In the genomic region with DNA sequence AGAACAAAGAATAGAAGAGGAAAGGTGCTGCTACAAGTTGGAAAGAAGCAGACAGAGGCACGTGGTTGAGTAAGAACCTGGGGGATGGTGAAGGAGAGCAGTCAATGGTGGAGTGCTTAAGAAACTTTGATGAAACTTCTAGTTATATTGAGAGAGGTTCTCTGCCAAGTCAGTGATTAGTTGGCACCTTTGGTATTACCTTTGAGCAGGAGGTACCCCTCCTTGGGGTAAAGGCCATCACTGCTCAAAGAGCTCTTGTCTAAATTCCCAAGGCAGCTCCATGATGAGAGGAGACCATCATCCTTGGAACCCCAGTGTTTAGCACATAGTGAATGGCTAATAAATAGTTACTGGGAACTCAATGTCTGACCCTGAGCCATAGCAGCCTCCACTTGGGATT, we compare ENCODE assay signal across 14 cellular contexts. TPM values are rescaled to one million over a fixed set of nuclear protein-coding genes. Genes with fewer than 3 reads are reported as not detected.
DNase-seq lines count a peak whose midpoint lies in the region; ATAC-seq, FAIRE-seq and TF ChIP-seq lines count a peak whose summit lies in the region.
"Had no signal": no experiment of that assay in that cellular context is flagged by ENCODE, and none has a peak within 500 bp of the region (broad histone marks: within the 10 kb centered on the region; RNA-seq: fewer than 3 reads in every experiment).

No MANE protein-coding gene starts in this region.

- no peak overlapping the region for H4K8ac ChIP-seq in H9 (replicated peaks; ENCODE audit: insufficient read length, low read depth, low read length)

- CTCF ChIA-PET in activated CD8-positive, alpha-beta memory T cell treated with anti-CD3 and anti-CD28 coated beads, Interleukin-2, amount 10 ng/mL, durations not matched to agents 7 days and 5 days (lab: Charles Lee) = no interaction called here

- no peak for DNase-seq in H9
- DNase-seq in bronchial epithelial cell (ENCODE audit: low read depth) = no peak
- DNase-seq in activated CD8-positive, alpha-beta memory T cell treated with anti-CD3 and anti-CD28 coated beads, Interleukin-2, amount 10 ng/mL, durations not matched to agents 7 days and 5 days = no peak
- no peak for DNase-seq in NCI-H345 treated with DMSO at 0.1 percent for 48 hours (lab: John Stamatoyannopoulos, UW; ENCODE audit: unreplicated experiment)
- DNase-seq in activated naive CD4-positive, alpha-beta T cell treated with Interleukin-2 at 50 U/mL for 16 hours = no peak
- DNase-seq: Caco-2; CD8-positive, alpha-beta memory T cell; GM23248 had no signal

- H3K27me3 Mint-ChIP-seq in H9 (ENCODE audit: low read depth) (peaks cover 12% of the 10 kb centered on the region), nephron (ENCODE audit: low read depth) (peaks cover 19% of the 10 kb centered on the region)
- peaks cover 51% of the 10 kb centered on the region for H3K27me3 Mint-ChIP-seq in activated CD8-positive, alpha-beta memory T cell treated with anti-CD3 and anti-CD28 coated beads, Interleukin-2, amount 10 ng/mL, durations not matched to agents 7 days and 5 days

- no peaks in the 10 kb centered on the region for H3K36me3 ChIP-seq in bronchial epithelial cell (ENCODE audit: control insufficient read depth, insufficient read depth, low read length)
- H3K36me3 ChIP-seq: HAP-1 had no signal

- no CpG with 5 or more reads among the region's 1 CpG for WGBS in H9 (ENCODE audit: extremely low coverage, insufficient read length, low lambda C conversion rate)

- no peak overlapping the region for H3K9ac ChIP-seq in H9 (ENCODE audit: extremely low read depth, insufficient read length, low read length)
- H3K9ac ChIP-seq: GM23248 had no signal

- H3K4me1 Mint-ChIP-seq in H9 (peaks cover 42 to 44% of the 10 kb centered on the region in 2 experiments), nephron (peaks cover 34% of the 10 kb centered on the region)
- peaks cover 21% of the 10 kb centered on the region for H3K4me1 Mint-ChIP-seq in activated CD8-positive, alpha-beta memory T cell treated with anti-CD3 and anti-CD28 coated beads, Interleukin-2, amount 10 ng/mL, durations not matched to agents 7 days and 5 days

- TF ChIP-seq CTCF in H9 (conservative IDR thresholded peaks at IDR 0.05) = no peak
- TF ChIP-seq CTCF in bronchial epithelial cell (IDR thresholded peaks at IDR 0.05; ENCODE audit: insufficient read depth, low read length, severe bottlenecking) = no peak
- TF ChIP-seq CTCF in nephron (IDR thresholded peaks at IDR 0.05; ENCODE audit: unreplicated experiment in 3 of 3) = no peak

- H3K4ac ChIP-seq in H9 (ENCODE audit: low read depth, low read length) = no peak overlapping the region

- H3K18ac ChIP-seq in H9 (ENCODE audit: insufficient read length, low read depth, low read length) = no peak overlapping the region

- no peak overlapping the region for H2BK12ac ChIP-seq in H9 (ENCODE audit: insufficient read length, low read depth, low read length)

- no peaks in the 10 kb centered on the region for H3K79me1 ChIP-seq in H9 (ENCODE audit: insufficient read depth, low read depth, low read length, poor library complexity, severe bottlenecking)

- no peak overlapping the region for H3K56ac ChIP-seq in H9 (ENCODE audit: insufficient read length, low read depth, low read length)

- H3K27me3 ChIP-seq in H9 (ENCODE audit: insufficient read depth, low read length) (peaks cover 4% of the 10 kb centered on the region; the same call in 1 of the 2 replicates), bronchial epithelial cell (ENCODE audit: control insufficient read depth, insufficient read depth, low read length) (no peaks in the 10 kb centered on the region)

- no peak overlapping the region for H2AK5ac ChIP-seq in H9 (ENCODE audit: insufficient read length, low read length)

- H4K5ac ChIP-seq in H9 (ENCODE audit: insufficient read length, low read depth, low read length) = no peak overlapping the region

- no peak overlapping the region for H4K91ac ChIP-seq in H9 (ENCODE audit: insufficient read length, low read depth, low read length)

- no peak overlapping the region for H2AFZ ChIP-seq in H9 (ENCODE audit: low read length)
- H2AFZ ChIP-seq: GM23248 had no signal

- H3K4me3 ChIP-seq in bronchial epithelial cell (ENCODE audit: low read depth, low read length) = no peak overlapping the region
- H3K4me3 ChIP-seq: A549, GM23248, HAP-1 had no signal

- no peak overlapping the region for H3K27ac ChIP-seq in H9 (ENCODE audit: insufficient read length, low read depth, low read length)
- H3K27ac ChIP-seq: GM23248 had no signal

- H3K9me3 Mint-ChIP-seq in H9 (no peaks in the 10 kb centered on the region; a peak in 1 of 5 replicates), nephron (no peaks in the 10 kb centered on the region)
- H3K9me3 Mint-ChIP-seq in activated CD8-positive, alpha-beta memory T cell treated with anti-CD3 and anti-CD28 coated beads, Interleukin-2, amount 10 ng/mL, durations not matched to agents 7 days and 5 days (ENCODE audit: low read depth) = no peaks in the 10 kb centered on the region

- H3K27ac Mint-ChIP-seq in H9 (peak overlapping the region in 2 of 3 experiments; percentile 17 to 73; a peak in 2 of 7 replicates), nephron (no peak overlapping the region)
- H3K27ac Mint-ChIP-seq in activated CD8-positive, alpha-beta memory T cell treated with anti-CD3 and anti-CD28 coated beads, Interleukin-2, amount 10 ng/mL, durations not matched to agents 7 days and 5 days = no peak overlapping the region
- H3K27ac Mint-ChIP-seq: CD14-positive monocyte; CD8-positive, alpha-beta memory T cell had no signal

- H3K4me2 ChIP-seq in H9 (ENCODE audit: insufficient read depth, insufficient read length, low read length) = no peak overlapping the region
- H3K4me2 ChIP-seq: A549 had no signal

- no peak overlapping the region for H3K23ac ChIP-seq in H9 (ENCODE audit: insufficient read length, low read depth, low read length)

- peaks cover 22% of the 10 kb centered on the region for H3K23me2 ChIP-seq in H9 (ENCODE audit: insufficient read length, low read depth, low read length, poor library complexity, severe bottlenecking)

- H3K14ac ChIP-seq in H9 (ENCODE audit: insufficient read depth, low read length) = no peak overlapping the region

- no peak overlapping the region for H2BK15ac ChIP-seq in H9 (ENCODE audit: low read depth, low read length)

- FAIRE-seq in bronchial epithelial cell (lab: Jason Lieb, UNC) = peak; percentile 7
- FAIRE-seq: A549 had no signal

- no peak overlapping the region for H2BK20ac ChIP-seq in H9 (ENCODE audit: low read depth, low read length, poor library complexity, severe bottlenecking)

- no peak for ATAC-seq in GM18517 (IDR thresholded peaks at IDR 0.05; ENCODE audit: unreplicated experiment)
- ATAC-seq in activated CD8-positive, alpha-beta memory T cell treated with anti-CD3 and anti-CD28 coated beads, Interleukin-2, amount 10 ng/mL, durations not matched to agents 7 days and 5 days = no peak
- ATAC-seq: A549 had no signal

- peak overlapping the region in 1 of 2 experiments; percentile 28; a peak in 1 of 5 replicates for H3K4me3 Mint-ChIP-seq in H9
- H3K4me3 Mint-ChIP-seq in nephron = peak overlapping the region in 2 of 3 experiments; percentile 22 to 44
- no peak overlapping the region for H3K4me3 Mint-ChIP-seq in activated CD8-positive, alpha-beta memory T cell treated with anti-CD3 and anti-CD28 coated beads, Interleukin-2, amount 10 ng/mL, durations not matched to agents 7 days and 5 days
- H3K4me3 Mint-ChIP-seq: CD8-positive, alpha-beta memory T cell had no signal

- peaks cover 8% of the 10 kb centered on the region; the same call in 1 of the 2 replicates for H3K79me2 ChIP-seq in H9 (ENCODE audit: insufficient read depth, low read length)

- no peak overlapping the region for H2BK120ac ChIP-seq in H9 (ENCODE audit: low read depth, low read length, poor library complexity, severe bottlenecking)

- H3K4me1 ChIP-seq in H9 (ENCODE audit: insufficient read depth, low read length) = peaks cover 3% of the 10 kb centered on the region; the same call in 1 of the 2 replicates

- H3T11ph ChIP-seq in H9 (ENCODE audit: low read length) = no peak overlapping the region

- H2BK5ac ChIP-seq in H9 (ENCODE audit: insufficient read length, low read length) = no peak overlapping the region

- no peaks in the 10 kb centered on the region for H3K9me3 ChIP-seq in H9 (ENCODE audit: control insufficient read depth, low read depth, low read length)
- H3K9me3 ChIP-seq: A549, Caco-2, HAP-1 had no signal

- no peaks in the 10 kb centered on the region for H4K20me1 ChIP-seq in H9 (ENCODE audit: control insufficient read depth, insufficient read depth, insufficient read length)

- peaks cover 0 to 8% (median 0%) of the 10 kb centered on the region in 3 experiments; a peak in 1 of 7 replicates for H3K36me3 Mint-ChIP-seq in H9 (ENCODE audit: insufficient read depth in 1 of 3, low read depth in 3 of 3)
- no peaks in the 10 kb centered on the region for H3K36me3 Mint-ChIP-seq in nephron (ENCODE audit: low read depth)
- no peaks in the 10 kb centered on the region for H3K36me3 Mint-ChIP-seq in activated CD8-positive, alpha-beta memory T cell treated with anti-CD3 and anti-CD28 coated beads, Interleukin-2, amount 10 ng/mL, durations not matched to agents 7 days and 5 days
- H3K36me3 Mint-ChIP-seq: CD8-positive, alpha-beta memory T cell had no signal

RNA-seq across cellular contexts. Expression of a gene that starts 1.7 kb away (rescaled TPM):
- total RNA-seq in H9 (2021) = 19.8 and 24.7 TPM in 2 replicates
- 48.7 and 91.7 TPM in 2 replicates for total RNA-seq in bronchial epithelial cell
- total RNA-seq in activated CD8-positive, alpha-beta memory T cell treated with anti-CD3 and anti-CD28 coated beads, Interleukin-2, amount 10 ng/mL, durations not matched to agents 7 days and 5 days = 1 to 10 TPM; 4.3 to 5.0 TPM
- total RNA-seq: HT1080 had no signal

Comparison
In these comparisons a context has a peak if more than half of its experiments do, and no peak if none do; other contexts are left out.
1. H3K27ac Mint-ChIP-seq: peak in H9 (2 of 3); none in nephron (0 of 3) and activated CD8-positive, alpha-beta memory T cell treated with anti-CD3 and anti-CD28 coated beads, Interleukin-2, amount 10 ng/mL, durations not matched to agents 7 days and 5 days (single experiment).